In genomic region chr21:26845066-26845749, GRCh38 we compare ENCODE assay signal across 8 cellular contexts. TPM values are rescaled to one million over a fixed set of nuclear protein-coding genes. Genes with fewer than 3 reads are reported as not detected.
A peak's percentile ranks its signal among the peaks of the same experiment; 100 is the strongest.
DNase-seq lines count a peak whose midpoint lies in the region; ATAC-seq and TF ChIP-seq lines count a peak whose summit lies in the region.

Gene ADAMTS1 (minus strand): TSS chr21:26845409. CDS start chr21:26844954, 455 bp downstream.

- H3K36me3 Mint-ChIP-seq in neural crest cell (ENCODE audit: low read depth), result peaks cover 16% of the 10 kb centered on the region

- H3K4me1 Mint-ChIP-seq in neural crest cell, result peaks cover 61% of the 10 kb centered on the region

- TF ChIP-seq CTCF in neural crest cell (conservative IDR thresholded peaks at IDR 0.05), result peak; percentile 1

- H3K27ac ChIP-seq in adipose tissue (ENCODE audit: low read depth, low read length), result peak within 1 kb of the TSS; percentile 58

- H3K27me3 Mint-ChIP-seq in neural crest cell (ENCODE audit: low read depth), result peaks cover 6% of the 10 kb centered on the region

- DNase-seq in ELF-1 (ENCODE audit: low read depth, low spot score) (peak; percentile 90), NCI-H1694 treated with DMSO at 0.1 percent for 48 hours (lab: John Stamatoyannopoulos, UW) (peak; percentile 54), head of caudate nucleus (peak; percentile 89 to 98 (median 94)), neural crest cell (ENCODE audit: low read depth, low spot score) (peak; percentile 94), NCI-H2029 (lab: John Stamatoyannopoulos, UW) (no peak)

- WGBS in adipose tissue, 3 donors, result 0% methylated on average over 49 to 54 of the region's 54 CpGs

- peak within 1 kb of the TSS; percentile 96 for H3K4me3 Mint-ChIP-seq in neural crest cell

- H3K9me3 Mint-ChIP-seq in neural crest cell, result no peaks in the 10 kb centered on the region

- peak within 1 kb of the TSS; percentile 99 for H3K27ac Mint-ChIP-seq in neural crest cell (ENCODE audit: unreplicated experiment)

- ATAC-seq in GM18520 (IDR thresholded peaks at IDR 0.05; ENCODE audit: unreplicated experiment) (no peak), GM19035 (IDR thresholded peaks at IDR 0.05; ENCODE audit: unreplicated experiment) (no peak)

- intact Hi-C loops in head of caudate nucleus (cut with DNase I), result loop anchor here (5.0 to 10.0 kb wide), 2 partner anchors 1492 to 1900 kb away; no protein-coding TSS in a partner anchor

RNA-seq across cellular contexts. Expression of gene ADAMTS1, which starts in this region (rescaled TPM):
- polyA plus RNA-seq in adipose tissue, result 100 to 1,000 TPM in 2 of 3 donors, 10 to 100 TPM in 1; 26.7 to 378 (median 177) TPM
- 31.9 and 35.9 TPM in 2 replicates for total RNA-seq in neural crest cell
